Comparison of ENCODE assay signal across 25 cellular contexts in the genomic region with DNA sequence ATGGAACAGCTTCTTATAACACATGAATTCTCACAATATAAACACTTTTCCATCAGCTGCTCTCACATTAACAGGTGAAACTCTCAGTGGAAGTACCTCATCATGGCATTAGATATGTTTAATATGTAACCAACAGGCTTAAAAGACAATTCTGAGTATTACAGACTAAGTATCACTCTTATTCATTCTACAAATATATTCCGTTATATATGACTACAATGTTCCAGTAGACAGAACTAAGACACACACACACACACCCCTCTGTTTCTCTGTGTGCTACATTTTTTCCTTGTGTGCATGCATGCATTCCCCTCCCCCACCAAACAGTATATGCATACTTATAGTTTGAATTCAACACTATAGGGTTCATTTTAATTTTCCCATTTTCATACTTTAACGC.
"Had no signal": no experiment of that assay in that cellular context is flagged by ENCODE, and none has a peak within 500 bp of the region (broad histone marks: within the 10 kb centered on the region; RNA-seq: fewer than 3 reads in every experiment).

No MANE protein-coding gene starts in this region.

- ATAC-seq: effector memory CD8-positive, alpha-beta T cell; gastrocnemius medialis; left ventricle myocardium superior; natural killer cell; SK-N-SH treated with all-trans-retinoic acid at 6 μM for 48 hours had no signal

- H3K27ac ChIP-seq: colonic mucosa, dorsolateral prefrontal cortex, esophagus muscularis mucosa, gastrocnemius medialis, ovary, prostate gland, testis, uterus, WERI-Rb-1 had no signal

- H3K36me3 ChIP-seq: ovary, prostate gland, uterus had no signal

- H3K4me1 ChIP-seq: colonic mucosa, esophagus muscularis mucosa, gastrocnemius medialis, prostate gland, testis, uterus had no signal

- H3K27ac Mint-ChIP-seq: activated naive CD8-positive, alpha-beta T cell treated with anti-CD3 and anti-CD28 coated beads, Interleukin-2, amount 10 ng/mL, durations not matched to agents 7 days and 5 days; effector memory CD8-positive, alpha-beta T cell; mesothelial cell of epicardium; natural killer cell; T-helper 2 cell treated with Interferon-gamma antibody and Interleukin-4, amounts not matched to agents 5 μg/mL and 100 μg/mL, for 36 hours had no signal

- DNase-seq: activated CD8-positive, alpha-beta memory T cell treated with anti-CD3 and anti-CD28 coated beads for 24 hours; activated CD8-positive, alpha-beta memory T cell treated with anti-CD3 and anti-CD28 coated beads, Interleukin-2, amount 50 U/mL, for 4 hours; activated naive CD8-positive, alpha-beta T cell treated with anti-CD3 and anti-CD28 coated beads, Interleukin-2, amount 10 ng/mL, durations not matched to agents 7 days and 5 days; amygdala; colonic mucosa; dorsolateral prefrontal cortex; effector memory CD8-positive, alpha-beta T cell; gastrocnemius medialis; head of caudate nucleus; hypothalamus; left ventricle myocardium superior; mammary epithelial cell; natural killer cell; ovary; testis; trophoblast cell; uterus; WERI-Rb-1 had no signal

- FAIRE-seq: bronchial epithelial cell, TTC549 had no signal

- H3K4me3 ChIP-seq: colonic mucosa, dorsolateral prefrontal cortex, esophagus muscularis mucosa, gastrocnemius medialis, ovary, prostate gland, testis, uterus had no signal

- H3K27me3 Mint-ChIP-seq: activated naive CD8-positive, alpha-beta T cell treated with anti-CD3 and anti-CD28 coated beads, Interleukin-2, amount 10 ng/mL, durations not matched to agents 7 days and 5 days; effector memory CD8-positive, alpha-beta T cell had no signal

- H3K9me3 ChIP-seq: colonic mucosa, esophagus muscularis mucosa, gastrocnemius medialis, ovary, prostate gland, testis, uterus had no signal

- H3K27me3 ChIP-seq: colonic mucosa, dorsolateral prefrontal cortex, esophagus muscularis mucosa, gastrocnemius medialis, ovary, testis, uterus had no signal

- H3K4me3 Mint-ChIP-seq: activated naive CD8-positive, alpha-beta T cell treated with anti-CD3 and anti-CD28 coated beads, Interleukin-2, amount 10 ng/mL, durations not matched to agents 7 days and 5 days; effector memory CD8-positive, alpha-beta T cell; mesothelial cell of epicardium; natural killer cell; T-helper 2 cell treated with Interferon-gamma antibody and Interleukin-4, amounts not matched to agents 5 μg/mL and 100 μg/mL, for 36 hours had no signal

- H3K9me3 Mint-ChIP-seq: activated naive CD8-positive, alpha-beta T cell treated with anti-CD3 and anti-CD28 coated beads, Interleukin-2, amount 10 ng/mL, durations not matched to agents 7 days and 5 days; effector memory CD8-positive, alpha-beta T cell; mesothelial cell of epicardium; natural killer cell; T-helper 2 cell treated with Interferon-gamma antibody and Interleukin-4, amounts not matched to agents 5 μg/mL and 100 μg/mL, for 36 hours had no signal
